21 cellular contexts compared by ENCODE assay signal in genomic region chr12:123129651-123130050, GRCh38.
"Had no signal": no experiment of that assay in that cellular context is flagged by ENCODE, and none has a peak within 500 bp of the region (broad histone marks: within the 10 kb centered on the region; RNA-seq: fewer than 3 reads in every experiment).

No MANE protein-coding gene starts in this region.

- ATAC-seq: activated CD8-positive, alpha-beta T cell treated with anti-CD3 and anti-CD28 coated beads for 36 hours; activated naive CD4-positive, alpha-beta T cell treated with anti-CD3 and anti-CD28 coated beads, Interleukin-2, amount 50 U/mL, for 72 hours; left ventricle myocardium superior; mucosa of descending colon; natural killer cell; pancreas; stimulated activated memory B cell treated with anti-CD40 and anti-IgM and Interleukin-4, amounts not matched to agents 10 μg/mL and 1 μg/mL and 100 μg/mL, for 72 hours; upper lobe of right lung had no signal

- H3K4me3 Mint-ChIP-seq: activated CD4-positive, alpha-beta T cell treated with anti-CD3 and anti-CD28 coated beads, Interleukin-2, amount 10 ng/mL, durations not matched to agents 24 days and 14 days; activated CD8-positive, alpha-beta T cell treated with anti-CD3 and anti-CD28 coated beads for 36 hours; activated T-cell treated with anti-CD3 and anti-CD28 coated beads, Interleukin-2, amount 50 U/mL, for 24 hours; immature natural killer cell; memory B cell; natural killer cell; stimulated activated memory B cell treated with anti-CD40 and anti-IgM and Interleukin-4, amounts not matched to agents 10 μg/mL and 1 μg/mL and 100 μg/mL, for 72 hours had no signal

- H3K9me3 ChIP-seq: adrenal gland, esophagus squamous epithelium, mucosa of descending colon, neutrophil, pancreas, sigmoid colon, thoracic aorta, upper lobe of right lung had no signal

- H3K9me3 Mint-ChIP-seq: activated CD4-positive, alpha-beta T cell treated with anti-CD3 and anti-CD28 coated beads, Interleukin-2, amount 10 ng/mL, durations not matched to agents 24 days and 14 days; activated CD8-positive, alpha-beta T cell treated with anti-CD3 and anti-CD28 coated beads for 36 hours; activated T-cell treated with anti-CD3 and anti-CD28 coated beads, Interleukin-2, amount 50 U/mL, for 24 hours; immature natural killer cell; memory B cell; natural killer cell; stimulated activated memory B cell treated with anti-CD40 and anti-IgM and Interleukin-4, amounts not matched to agents 10 μg/mL and 1 μg/mL and 100 μg/mL, for 72 hours had no signal

- H3K4me3 ChIP-seq: adrenal gland, esophagus squamous epithelium, mucosa of descending colon, pancreas, sigmoid colon, thoracic aorta, upper lobe of right lung had no signal

- H3K27ac Mint-ChIP-seq: activated CD4-positive, alpha-beta T cell treated with anti-CD3 and anti-CD28 coated beads, Interleukin-2, amount 10 ng/mL, durations not matched to agents 24 days and 14 days; activated CD8-positive, alpha-beta T cell treated with anti-CD3 and anti-CD28 coated beads for 36 hours; activated T-cell treated with anti-CD3 and anti-CD28 coated beads, Interleukin-2, amount 50 U/mL, for 24 hours; immature natural killer cell; memory B cell; natural killer cell; stimulated activated memory B cell treated with anti-CD40 and anti-IgM and Interleukin-4, amounts not matched to agents 10 μg/mL and 1 μg/mL and 100 μg/mL, for 72 hours had no signal

- H3K27ac ChIP-seq: adrenal gland, esophagus squamous epithelium, neutrophil, pancreas, thoracic aorta, upper lobe of right lung had no signal

- H3K27me3 ChIP-seq: adrenal gland, esophagus squamous epithelium, neutrophil, pancreas, sigmoid colon, upper lobe of right lung had no signal

- DNase-seq: activated CD4-positive, alpha-beta T cell treated with anti-CD3 and anti-CD28 coated beads, Interleukin-2, amount 10 ng/mL, durations not matched to agents 24 days and 14 days; activated CD8-positive, alpha-beta T cell treated with anti-CD3 and anti-CD28 coated beads for 36 hours; activated T-cell treated with anti-CD3 and anti-CD28 coated beads, Interleukin-2, amount 50 U/mL, for 24 hours; adrenal gland; dermis blood vessel endothelial cell; effector memory CD4-positive, alpha-beta T cell; esophagus squamous epithelium; immature natural killer cell; left ventricle myocardium superior; mucosa of descending colon; natural killer cell; pancreas; sigmoid colon; stimulated activated CD4-positive, alpha-beta T cell treated with anti-CD3 and anti-CD28 coated beads, Interleukin-4, amount 100 ng/mL, for 4 hours; T1000; upper lobe of right lung had no signal

- H3K36me3 Mint-ChIP-seq: immature natural killer cell; memory B cell; natural killer cell; stimulated activated memory B cell treated with anti-CD40 and anti-IgM and Interleukin-4, amounts not matched to agents 10 μg/mL and 1 μg/mL and 100 μg/mL, for 72 hours had no signal

- H3K36me3 ChIP-seq: adrenal gland, esophagus squamous epithelium, neutrophil, pancreas, sigmoid colon, thoracic aorta, upper lobe of right lung had no signal

- H3K4me1 ChIP-seq: pancreas had no signal

- H3K27me3 Mint-ChIP-seq: activated CD4-positive, alpha-beta T cell treated with anti-CD3 and anti-CD28 coated beads, Interleukin-2, amount 10 ng/mL, durations not matched to agents 24 days and 14 days; activated CD8-positive, alpha-beta T cell treated with anti-CD3 and anti-CD28 coated beads for 36 hours; activated T-cell treated with anti-CD3 and anti-CD28 coated beads, Interleukin-2, amount 50 U/mL, for 24 hours; stimulated activated memory B cell treated with anti-CD40 and anti-IgM and Interleukin-4, amounts not matched to agents 10 μg/mL and 1 μg/mL and 100 μg/mL, for 72 hours had no signal
